ENCODE assay signal across 8 cellular contexts in the genomic region with DNA sequence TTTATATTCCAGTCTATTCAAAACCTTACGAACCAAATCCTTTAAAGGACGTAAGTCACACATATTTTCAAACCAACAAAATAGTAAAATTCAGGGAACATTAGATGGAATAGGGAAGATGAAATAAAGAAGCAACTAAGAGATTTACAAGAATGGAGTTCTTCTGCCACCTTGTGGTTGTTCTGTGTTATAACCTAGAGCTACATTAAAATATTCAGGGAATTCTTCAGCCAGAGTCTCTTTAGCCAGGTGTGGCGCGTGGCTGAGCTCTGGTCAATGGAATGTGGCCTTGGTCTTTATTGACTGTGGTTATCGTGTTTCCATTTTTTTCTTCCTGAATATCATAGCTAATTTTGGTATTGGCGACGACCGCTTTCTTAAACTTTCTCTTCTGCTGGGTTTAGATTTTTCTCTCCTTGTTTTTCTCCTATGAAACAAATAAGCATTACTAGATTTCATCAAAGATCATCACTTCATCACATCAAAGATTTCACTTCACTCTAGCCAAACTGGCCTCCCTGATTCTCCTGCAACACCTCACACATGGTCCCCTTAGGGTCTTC.
DNase-seq lines count a peak whose midpoint lies in the region; ATAC-seq, FAIRE-seq and TF ChIP-seq lines count a peak whose summit lies in the region.

No MANE protein-coding gene starts in this region.

- H3K4me3 Mint-ChIP-seq in activated CD8-positive, alpha-beta memory T cell treated with anti-CD3 and anti-CD28 coated beads, Interleukin-2, amount 10 ng/mL, durations not matched to agents 7 days and 5 days: no peak overlapping the region

- ATAC-seq in HG03432 (IDR thresholded peaks at IDR 0.05; ENCODE audit: unreplicated experiment) (peak; percentile 54), GM12878 (peak; percentile 54)
- no peak for ATAC-seq in activated CD8-positive, alpha-beta memory T cell treated with anti-CD3 and anti-CD28 coated beads, Interleukin-2, amount 10 ng/mL, durations not matched to agents 7 days and 5 days

- H3K36me3 ChIP-seq in GM12878 (ENCODE audit: control insufficient read depth in 2 of 2, insufficient read depth in 2 of 2, low read length in 1 of 2) (no peaks in the 10 kb centered on the region), stomach (no peaks in the 10 kb centered on the region)

- TF ChIP-seq EP300 in GM12878 (IDR thresholded peaks at IDR 0.05; ENCODE audit: borderline replicate concordance in 1 of 2, control insufficient read depth in 1 of 2, low read depth in 2 of 2, low read length in 2 of 2): no peak
- TF ChIP-seq EP300 in stomach (IDR thresholded peaks at IDR 0.05): no peak

- in situ Hi-C loops in GM12878 (cut with MboI): loop anchor here (10.0 kb wide), 1 partner anchor 341 kb away; no protein-coding TSS in a partner anchor

- no peaks in the 10 kb centered on the region for H4K20me1 ChIP-seq in GM12878 (ENCODE audit: control insufficient read depth, insufficient read depth)

- H3K27ac ChIP-seq in GM12878 (ENCODE audit: control insufficient read depth, insufficient read depth) (no peak overlapping the region), stomach (no peak overlapping the region)

- peak; percentile 58 to 68 (median 66); a peak in 5 of 6 replicates for TF ChIP-seq CTCF in GM12878 (IDR thresholded peaks at IDR 0.05 in 2 of 3, conservative IDR thresholded peaks at IDR 0.05 in 1 of 3; ENCODE audit: control insufficient read depth in 2 of 3, extremely low read depth in 1 of 3, insufficient read depth in 1 of 3, low read depth in 3 of 3, low read length in 3 of 3)
- peak in 5 of 7 experiments; percentile 48 to 85 (median 73) for TF ChIP-seq CTCF in stomach (IDR thresholded peaks at IDR 0.05)

- H3K9me3 Mint-ChIP-seq in activated CD8-positive, alpha-beta memory T cell treated with anti-CD3 and anti-CD28 coated beads, Interleukin-2, amount 10 ng/mL, durations not matched to agents 7 days and 5 days (ENCODE audit: low read depth): no peaks in the 10 kb centered on the region

- H3K4me3 ChIP-seq in GM12878 (no peak overlapping the region), stomach (no peak overlapping the region)

- H3K27me3 ChIP-seq in GM12878 (replicated peaks in 1 of 2; ENCODE audit: control insufficient read depth in 2 of 2, insufficient read depth in 2 of 2, low read length in 1 of 2) (no peaks in the 10 kb centered on the region), stomach (no peaks in the 10 kb centered on the region)

- BruUV-seq in GM12878 (replicated peaks; lab: Mats Ljungman, UMichigan): no TSS peak

- peak; percentile 49 for FAIRE-seq in GM12878 (lab: Jason Lieb, UNC)

- H3K27ac Mint-ChIP-seq in activated CD8-positive, alpha-beta memory T cell treated with anti-CD3 and anti-CD28 coated beads, Interleukin-2, amount 10 ng/mL, durations not matched to agents 7 days and 5 days: no peak overlapping the region

- H3K4me1 ChIP-seq in GM12878 (ENCODE audit: control insufficient read depth, insufficient read depth, low read length): peaks cover 11% of the 10 kb centered on the region; the same call in 1 of the 2 replicates
- H3K4me1 ChIP-seq in stomach: no peaks in the 10 kb centered on the region

- intact Hi-C loops in GM12878 (cut with micrococcal nuclease; ENCODE audit: unreplicated experiment) (loop anchor here (1.0 to 10.0 kb wide), 6 partner anchors 89 to 490 kb away; no protein-coding TSS in a partner anchor), stomach (cut with DNase I; ENCODE audit: low total_unique reads) (no loop called here)

- SMC1A ChIA-PET in GM12878 (lab: Charles Lee; ENCODE audit: uncharacterized antibody, unreplicated experiment): interaction anchor here (0.6 to 5.4 kb wide), 30 partner anchors 10 to 1011 kb away, joined by 3 to 69 read pairs (median 4); no protein-coding TSS in a partner anchor

- H3K9me3 ChIP-seq in GM12878 (replicated peaks; ENCODE audit: control insufficient read depth, insufficient read depth, low read length) (no peaks in the 10 kb centered on the region; the same call in 2 of the 3 replicates), stomach (no peaks in the 10 kb centered on the region)

- POLR2A ChIA-PET in GM12878 (lab: Charles Lee): no interaction called here

- RAD21 ChIA-PET in GM12878 (lab: Charles Lee; ENCODE audit: unreplicated experiment): interaction anchor here (0.7 to 3.8 kb wide), 22 partner anchors 10 to 496 kb away, joined by 3 to 32 read pairs (median 4); no protein-coding TSS in a partner anchor

- peak; percentile 85 for TF ChIP-seq RAD21 in GM12878 (IDR thresholded peaks at IDR 0.05; ENCODE audit: insufficient read depth, low read depth, low read length)

- CTCF ChIA-PET in GM12878 (lab: Yijun Ruan, JAX): interaction anchor here (0.6 to 5.2 kb wide), 45 partner anchors 10 to 1534 kb away, joined by 3 to 72 read pairs (median 4); no protein-coding TSS in a partner anchor
- CTCF ChIA-PET in activated CD8-positive, alpha-beta memory T cell treated with anti-CD3 and anti-CD28 coated beads, Interleukin-2, amount 10 ng/mL, durations not matched to agents 7 days and 5 days (lab: Charles Lee): interaction anchor here (0.6 to 3.5 kb wide), 11 partner anchors 14 to 1417 kb away, joined by 3 to 21 read pairs (median 3); no protein-coding TSS in a partner anchor

- peaks cover 12% of the 10 kb centered on the region for H3K4me1 Mint-ChIP-seq in activated CD8-positive, alpha-beta memory T cell treated with anti-CD3 and anti-CD28 coated beads, Interleukin-2, amount 10 ng/mL, durations not matched to agents 7 days and 5 days

- peaks cover under 1% of the 10 kb centered on the region for H3K27me3 Mint-ChIP-seq in activated CD8-positive, alpha-beta memory T cell treated with anti-CD3 and anti-CD28 coated beads, Interleukin-2, amount 10 ng/mL, durations not matched to agents 7 days and 5 days

- no peak overlapping the region; the same call in 1 of the 2 replicates for H2AFZ ChIP-seq in GM12878 (ENCODE audit: control insufficient read depth, low read depth, low read length)

- peak; percentile 22 for DNase-seq in ELF-1 (ENCODE audit: low read depth, low spot score)
- DNase-seq in NCI-H524 treated with DMSO at 0.1 percent for 48 hours (lab: John Stamatoyannopoulos, UW): peak; percentile 53
- DNase-seq in GM12878 (ENCODE audit: low read depth, low spot score): no peak
- DNase-seq in iPS-NIHi11 (ENCODE audit: low spot score): peak; percentile 67
- DNase-seq in stomach: peak; percentile 38
- no peak for DNase-seq in activated CD8-positive, alpha-beta memory T cell treated with anti-CD3 and anti-CD28 coated beads, Interleukin-2, amount 10 ng/mL, durations not matched to agents 7 days and 5 days
- no peak for DNase-seq in activated CD4-positive, alpha-beta T cell treated with anti-CD3 and anti-CD28 coated beads, Interleukin-2, amount 50 U/mL, for 1 hour

- peaks cover 7% of the 10 kb centered on the region for H3K79me2 ChIP-seq in GM12878 (ENCODE audit: control insufficient read depth, insufficient read depth, low read length)

- WGBS in GM12878 (ENCODE audit: insufficient coverage, insufficient replicate concordance, low lambda C conversion rate, missing lambda C conversion rate): 13% methylated on average over 8 of the region's 8 CpGs
- 5 to 14% (median 8%) methylated on average over 8 of the region's 8 CpGs for WGBS in stomach, 5 donors

- H3K9ac ChIP-seq in GM12878 (ENCODE audit: control insufficient read depth, insufficient read depth, low read length): no peak overlapping the region

- no peak overlapping the region for H3K4me2 ChIP-seq in GM12878 (ENCODE audit: control insufficient read depth, insufficient read depth)

- H3K36me3 Mint-ChIP-seq in activated CD8-positive, alpha-beta memory T cell treated with anti-CD3 and anti-CD28 coated beads, Interleukin-2, amount 10 ng/mL, durations not matched to agents 7 days and 5 days: no peaks in the 10 kb centered on the region

- TF ChIP-seq POLR2A in GM12878 (IDR thresholded peaks at IDR 0.05; ENCODE audit: low read depth, low read length): no peak
- no peak for TF ChIP-seq POLR2A in stomach (IDR thresholded peaks at IDR 0.05)

TF ChIP-seq in GM12878, 131 proteins besides CTCF, POLR2A, EP300 and RAD21:
- no peak for TF ChIP-seq CHD4 (IDR thresholded peaks at IDR 0.05)
- no peak for TF ChIP-seq RB1 (IDR thresholded peaks at IDR 0.05; ENCODE audit: borderline replicate concordance)
- 0 out of 2 replicates have a peak, but pooled peaks have one; percentile 34 for TF ChIP-seq EED (IDR thresholded peaks at IDR 0.05; ENCODE audit: low read depth)
- TF ChIP-seq, protein P1, sequence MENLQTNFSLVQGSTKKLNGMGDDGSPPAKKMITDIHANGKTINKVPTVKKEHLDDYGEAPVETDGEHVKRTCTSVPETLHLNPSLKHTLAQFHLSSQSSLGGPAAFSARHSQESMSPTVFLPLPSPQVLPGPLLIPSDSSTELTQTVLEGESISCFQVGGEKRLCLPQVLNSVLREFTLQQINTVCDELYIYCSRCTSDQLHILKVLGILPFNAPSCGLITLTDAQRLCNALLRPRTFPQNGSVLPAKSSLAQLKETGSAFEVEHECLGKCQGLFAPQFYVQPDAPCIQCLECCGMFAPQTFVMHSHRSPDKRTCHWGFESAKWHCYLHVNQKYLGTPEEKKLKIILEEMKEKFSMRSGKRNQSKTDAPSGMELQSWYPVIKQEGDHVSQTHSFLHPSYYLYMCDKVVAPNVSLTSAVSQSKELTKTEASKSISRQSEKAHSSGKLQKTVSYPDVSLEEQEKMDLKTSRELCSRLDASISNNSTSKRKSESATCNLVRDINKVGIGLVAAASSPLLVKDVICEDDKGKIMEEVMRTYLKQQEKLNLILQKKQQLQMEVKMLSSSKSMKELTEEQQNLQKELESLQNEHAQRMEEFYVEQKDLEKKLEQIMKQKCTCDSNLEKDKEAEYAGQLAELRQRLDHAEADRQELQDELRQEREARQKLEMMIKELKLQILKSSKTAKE (IDR thresholded peaks at IDR 0.05; ENCODE audit: low read depth, poor library complexity, severe bottlenecking): peak; percentile 16
- TF ChIP-seq NBN (IDR thresholded peaks at IDR 0.05): 0 out of 2 replicates have a peak, but pooled peaks have one; percentile 23
- TF ChIP-seq SMC3 (IDR thresholded peaks at IDR 0.05; ENCODE audit: borderline replicate concordance, low read length): peak; percentile 66
- TF ChIP-seq IKZF2 (IDR thresholded peaks at IDR 0.05): 0 out of 4 replicates have a peak, but pooled peaks of 1 of the 2 experiments have one; percentile 27
- 0 out of 2 replicates have a peak, but pooled peaks have one; percentile 29 for TF ChIP-seq HDGF (IDR thresholded peaks at IDR 0.05)
- TF ChIP-seq ZNF24 (IDR thresholded peaks at IDR 0.05): no peak
- TF ChIP-seq STAT1 (conservative IDR thresholded peaks at IDR 0.05): 0 out of 2 replicates have a peak, but pooled peaks have one; percentile 65
- no peak for TF ChIP-seq RCOR1 (conservative IDR thresholded peaks at IDR 0.05; ENCODE audit: low read depth, low read length)

Comparison
In these comparisons a context has a peak if more than half of its experiments do, and no peak if none do; other contexts are left out.
1. DNase-seq: peak in ELF-1 (single experiment), NCI-H524 treated with DMSO at 0.1 percent for 48 hours (single experiment), iPS-NIHi11 (single experiment) and stomach (single experiment); none in GM12878 (single experiment), activated CD8-positive, alpha-beta memory T cell treated with anti-CD3 and anti-CD28 coated beads, Interleukin-2, amount 10 ng/mL, durations not matched to agents 7 days and 5 days (single experiment) and activated CD4-positive, alpha-beta T cell treated with anti-CD3 and anti-CD28 coated beads, Interleukin-2, amount 50 U/mL, for 1 hour (single experiment).